ENCODE assay signal across 8 cellular contexts in the genomic region with DNA sequence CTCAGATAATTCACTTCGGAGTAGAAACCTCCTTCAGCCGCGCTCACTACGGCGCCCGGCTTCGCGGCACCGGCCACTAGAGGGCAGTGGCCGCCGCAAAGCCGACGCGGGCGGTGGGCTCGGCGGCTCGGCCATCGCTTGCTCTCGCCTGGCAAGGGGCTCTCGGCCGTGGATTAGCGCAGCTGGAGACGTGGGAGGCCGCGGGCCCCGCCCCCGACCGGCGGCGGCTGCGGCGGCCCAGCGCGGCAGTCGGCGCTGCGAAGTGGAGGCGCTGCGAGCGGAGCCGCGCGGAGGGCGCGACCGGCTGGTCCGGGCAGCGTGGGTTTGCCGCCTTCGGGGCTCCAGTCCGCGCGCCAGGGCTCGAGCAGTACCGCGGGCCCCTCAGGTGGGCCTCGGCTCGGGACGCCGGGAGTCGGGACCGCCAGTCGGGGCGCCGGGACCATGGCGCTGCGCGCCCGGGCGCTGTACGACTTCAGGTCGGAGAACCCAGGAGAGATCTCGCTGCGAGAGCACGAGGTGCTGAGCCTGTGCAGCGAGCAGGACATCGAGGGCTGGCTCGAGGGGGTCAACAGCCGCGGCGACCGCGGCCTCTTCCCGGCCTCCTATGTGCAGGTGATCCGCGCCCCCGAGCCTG.
DNase-seq lines count a peak whose midpoint lies in the region; FAIRE-seq and TF ChIP-seq lines count a peak whose summit lies in the region.

A gene with protein sequence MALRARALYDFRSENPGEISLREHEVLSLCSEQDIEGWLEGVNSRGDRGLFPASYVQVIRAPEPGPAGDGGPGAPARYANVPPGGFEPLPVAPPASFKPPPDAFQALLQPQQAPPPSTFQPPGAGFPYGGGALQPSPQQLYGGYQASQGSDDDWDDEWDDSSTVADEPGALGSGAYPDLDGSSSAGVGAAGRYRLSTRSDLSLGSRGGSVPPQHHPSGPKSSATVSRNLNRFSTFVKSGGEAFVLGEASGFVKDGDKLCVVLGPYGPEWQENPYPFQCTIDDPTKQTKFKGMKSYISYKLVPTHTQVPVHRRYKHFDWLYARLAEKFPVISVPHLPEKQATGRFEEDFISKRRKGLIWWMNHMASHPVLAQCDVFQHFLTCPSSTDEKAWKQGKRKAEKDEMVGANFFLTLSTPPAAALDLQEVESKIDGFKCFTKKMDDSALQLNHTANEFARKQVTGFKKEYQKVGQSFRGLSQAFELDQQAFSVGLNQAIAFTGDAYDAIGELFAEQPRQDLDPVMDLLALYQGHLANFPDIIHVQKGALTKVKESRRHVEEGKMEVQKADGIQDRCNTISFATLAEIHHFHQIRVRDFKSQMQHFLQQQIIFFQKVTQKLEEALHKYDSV (plus strand): TSS at position 248 of the 634 bp plus-strand sequence. CDS start 194 bp downstream, at position 442.

- peak; percentile 94 for TF ChIP-seq CTCF in foreskin fibroblast (IDR thresholded peaks at IDR 0.05; ENCODE audit: low read depth, low read length)

- FAIRE-seq in H54 (lab: Jason Lieb, UNC): no peak

- peak within 1 kb of the TSS; percentile 81 for H3K9ac ChIP-seq in ES-I3 (ENCODE audit: low read depth, low read length)

- peak; percentile 88 for DNase-seq in H54 (ENCODE audit: insufficient read length, low spot score)
- DNase-seq in LoVo (ENCODE audit: low spot score): peak; percentile 94
- DNase-seq in SIG-M5 (lab: John Stamatoyannopoulos, UW): peak; percentile 68
- peak; percentile 89 for DNase-seq in activated gamma-delta T cell (lab: John Stamatoyannopoulos, UW)
- DNase-seq in foreskin fibroblast: peak; percentile 92 to 98
- DNase-seq in stromal cell of bone marrow (ENCODE audit: low read depth): peak; percentile 87

- H3K27me3 ChIP-seq in neuron (ENCODE audit: insufficient read depth, low read length): no peaks in the 10 kb centered on the region

- H3K4me3 ChIP-seq in foreskin fibroblast (ENCODE audit: low read depth in 1 of 2, low read length in 2 of 2) (peak within 1 kb of the TSS; percentile 80 to 85), neuron (ENCODE audit: low read length) (peak within 1 kb of the TSS; percentile 80)

- peak within 1 kb of the TSS; percentile 67 for H2AFZ ChIP-seq in neuron (ENCODE audit: low read depth, low read length)

- no peaks in the 10 kb centered on the region for H3K36me3 ChIP-seq in ES-I3 (ENCODE audit: insufficient read depth, low read length)
- peaks cover 11% of the 10 kb centered on the region for H3K36me3 ChIP-seq in neuron (ENCODE audit: insufficient read depth, low read length)

- TF ChIP-seq POLR2A in H54 (IDR thresholded peaks at IDR 0.05; ENCODE audit: low read depth, low read length): peak; percentile 90

- H3K9me3 ChIP-seq in ES-I3 (ENCODE audit: control insufficient read depth, insufficient read depth, low read length) (no peaks in the 10 kb centered on the region), neuron (ENCODE audit: low read length) (peaks cover 9% of the 10 kb centered on the region)

- H3K4me1 ChIP-seq in ES-I3 (ENCODE audit: insufficient read depth, low read length): peaks cover 4% of the 10 kb centered on the region; the same call in 1 of the 2 replicates
- peaks cover 52% of the 10 kb centered on the region for H3K4me1 ChIP-seq in neuron (ENCODE audit: insufficient read depth, low read length)

Comparison
In these comparisons a context has a peak if more than half of its experiments do, and no peak if none do; other contexts are left out.
1. Peak in every context shown above with its lines: DNase-seq and H3K4me3 ChIP-seq.